In genomic region chr3:57661404-57661803, GRCh38 we compare ENCODE assay signal across 24 cellular contexts. TPM values are rescaled to one million over a fixed set of nuclear protein-coding genes. Genes with fewer than 3 reads are reported as not detected.
DNase-seq lines count a peak whose midpoint lies in the region; ATAC-seq, FAIRE-seq and TF ChIP-seq lines count a peak whose summit lies in the region.
"Had no signal": no experiment of that assay in that cellular context is flagged by ENCODE, and none has a peak within 500 bp of the region (broad histone marks: within the 10 kb centered on the region; RNA-seq: fewer than 3 reads in every experiment).

No MANE protein-coding gene starts in this region.

- no peak overlapping the region for H2BK5ac ChIP-seq in mesendoderm (ENCODE audit: low read length)

- no peak for TF ChIP-seq RAD21 in K562 (CRISPR knock-in tag; conservative IDR thresholded peaks at IDR 0.05 in 1 of 2, IDR thresholded peaks at IDR 0.05 in 1 of 2)

- H4K5ac ChIP-seq in mesendoderm (ENCODE audit: low read length): no peak overlapping the region

- no peaks in the 10 kb centered on the region for H3K27me3 ChIP-seq in Karpas-422 (ENCODE audit: low read length)
- H3K27me3 ChIP-seq in K562 (ENCODE audit: control insufficient read depth in 2 of 2, insufficient read depth in 2 of 2, low read length in 2 of 2): no peaks in the 10 kb centered on the region
- H3K27me3 ChIP-seq in neutrophil: no peaks in the 10 kb centered on the region
- no peaks in the 10 kb centered on the region for H3K27me3 ChIP-seq in mesendoderm (ENCODE audit: insufficient read depth, low read length, poor library complexity)
- H3K27me3 ChIP-seq in transverse colon: no peaks in the 10 kb centered on the region

- H3K79me1 ChIP-seq in mesendoderm (ENCODE audit: low read length): no peaks in the 10 kb centered on the region

- H3K56ac ChIP-seq in mesendoderm (ENCODE audit: low read length): no peak overlapping the region

- H3K9me3 ChIP-seq in Karpas-422 (ENCODE audit: low read length) (no peaks in the 10 kb centered on the region), K562 (replicated peaks; ENCODE audit: control insufficient read depth, insufficient read depth, low read depth, low read length) (no peaks in the 10 kb centered on the region), neutrophil (no peaks in the 10 kb centered on the region), transverse colon (no peaks in the 10 kb centered on the region)

- DNase-seq in activated T-cell treated with anti-CD3 and anti-CD28 coated beads, Interleukin-2, amount 50 U/mL, for 72 hours: no peak
- no peak for DNase-seq in activated T-cell treated with anti-CD3 and anti-CD28 coated beads, Interleukin-2, amount 50 U/mL, for 4 hours
- DNase-seq in Karpas-422: no peak
- no peak for DNase-seq in K562 (ENCODE audit: extremely low read depth in 1 of 4, low spot score in 3 of 4)
- no peak for DNase-seq in mesendoderm
- no peak for DNase-seq in transverse colon
- DNase-seq: GDM1; H7; KBM-7; NCI-H1105; NCI-H146; NCI-H2029; NCI-H226; NCI-H510A treated with DMSO at 0.1 percent for 48 hours; NCI-H774; NK-92 treated with Interleukin-12 subunit alpha and Interleukin-12 subunit beta, amount 100 ng/mL, for 24 hours; Right ventricle myocardium superior; SW 1271 had no signal

- no peaks in the 10 kb centered on the region for H3K27me3 Mint-ChIP-seq in activated T-cell treated with anti-CD3 and anti-CD28 coated beads, Interleukin-2, amount 50 U/mL, for 72 hours (ENCODE audit: low read depth)
- H3K27me3 Mint-ChIP-seq in activated T-cell treated with anti-CD3 and anti-CD28 coated beads, Interleukin-2, amount 50 U/mL, for 4 hours (ENCODE audit: low read depth): no peaks in the 10 kb centered on the region
- H3K27me3 Mint-ChIP-seq: B cell had no signal

- no peak overlapping the region for H3K18ac ChIP-seq in mesendoderm (ENCODE audit: low read length)

- H3K4ac ChIP-seq in mesendoderm (ENCODE audit: low read depth, low read length): no peak overlapping the region

- no peak for TF ChIP-seq POLR2A in K562 (conservative IDR thresholded peaks at IDR 0.05)
- no peak for TF ChIP-seq POLR2A in GM18505 (IDR thresholded peaks at IDR 0.05; ENCODE audit: borderline replicate concordance, extremely low read depth, insufficient read depth, insufficient read length)
- TF ChIP-seq POLR2A in transverse colon (IDR thresholded peaks at IDR 0.05): no peak

- H3K4me2 ChIP-seq in Karpas-422 (ENCODE audit: low read depth, low read length, poor library complexity, severe bottlenecking) (no peak overlapping the region), K562 (ENCODE audit: insufficient read depth, low read length) (no peak overlapping the region), mesendoderm (ENCODE audit: low read length) (no peak overlapping the region)

- no peaks in the 10 kb centered on the region for H3K4me1 Mint-ChIP-seq in activated T-cell treated with anti-CD3 and anti-CD28 coated beads, Interleukin-2, amount 50 U/mL, for 72 hours (ENCODE audit: low read depth)
- peaks cover 3% of the 10 kb centered on the region for H3K4me1 Mint-ChIP-seq in activated T-cell treated with anti-CD3 and anti-CD28 coated beads, Interleukin-2, amount 50 U/mL, for 4 hours (ENCODE audit: low read depth)
- H3K4me1 Mint-ChIP-seq: B cell had no signal

- POLR2A ChIA-PET in K562 (lab: Yijun Ruan, JAX): interaction anchor here (1.2 kb wide), 1 partner anchor 12 kb away, joined by 3 read pairs; no protein-coding TSS in a partner anchor

- no peak overlapping the region for H2BK120ac ChIP-seq in mesendoderm (ENCODE audit: low read depth, low read length)

- no peak overlapping the region for H4K8ac ChIP-seq in mesendoderm (ENCODE audit: low read depth, low read length)

- TF ChIP-seq EP300 in K562 (IDR thresholded peaks at IDR 0.05; ENCODE audit: low read length): no peak
- TF ChIP-seq EP300 in transverse colon (IDR thresholded peaks at IDR 0.05; ENCODE audit: low read depth): no peak

- peak overlapping the region; percentile 25; the same call in 1 of the 2 replicates for H3K27ac ChIP-seq in Karpas-422 (ENCODE audit: low read length)
- H3K27ac ChIP-seq in K562 (ENCODE audit: extremely low read depth, low read depth, low read length): no peak overlapping the region
- peak overlapping the region; percentile 16 for H3K27ac ChIP-seq in neutrophil
- H3K27ac ChIP-seq in mesendoderm (ENCODE audit: low read depth, low read length): no peak overlapping the region
- H3K27ac ChIP-seq in transverse colon: no peak overlapping the region
- H3K27ac ChIP-seq: 22Rv1 had no signal

- H4K20me1 ChIP-seq in Karpas-422 (ENCODE audit: insufficient read depth, low read depth, low read length) (no peaks in the 10 kb centered on the region), K562 (replicated peaks; ENCODE audit: control insufficient read depth, insufficient read depth, low read length) (no peaks in the 10 kb centered on the region)

- in situ Hi-C loops in K562 (cut with MboI): no loop called here
- in situ Hi-C loops in transverse colon (cut with MboI; ENCODE audit: low pct_ligation_motif_present in 1 of 4, low pct_unique_long_range_greater_than_20kb in 1 of 4, low sequenced_read_pairs in 3 of 4): loop anchor here in 1 of 4 donors (25.0 kb wide), 1 partner anchor 176 kb away; no protein-coding TSS in a partner anchor

- H3K27ac Mint-ChIP-seq in activated T-cell treated with anti-CD3 and anti-CD28 coated beads, Interleukin-2, amount 50 U/mL, for 72 hours: peak overlapping the region; percentile 60
- H3K27ac Mint-ChIP-seq: B cell had no signal

- H3K4me3 ChIP-seq in Karpas-422 (ENCODE audit: low read length) (no peak overlapping the region), K562 (no peak overlapping the region), neutrophil (ENCODE audit: low read depth in 1 of 2, low read length in 1 of 2) (no peak overlapping the region), mesendoderm (ENCODE audit: low read length) (no peak overlapping the region), transverse colon (no peak overlapping the region)

- H3K4me3 Mint-ChIP-seq in activated T-cell treated with anti-CD3 and anti-CD28 coated beads, Interleukin-2, amount 50 U/mL, for 72 hours: no peak overlapping the region
- no peak overlapping the region for H3K4me3 Mint-ChIP-seq in activated T-cell treated with anti-CD3 and anti-CD28 coated beads, Interleukin-2, amount 50 U/mL, for 4 hours
- H3K4me3 Mint-ChIP-seq: B cell, CD14-positive monocyte had no signal

- H2AK5ac ChIP-seq in mesendoderm (ENCODE audit: low read length): no peak overlapping the region

- H3K36me3 Mint-ChIP-seq in activated T-cell treated with anti-CD3 and anti-CD28 coated beads, Interleukin-2, amount 50 U/mL, for 72 hours (ENCODE audit: insufficient read depth in 2 of 2): peaks cover 2 to 3% of the 10 kb centered on the region in 2 donors
- peaks cover 14% of the 10 kb centered on the region for H3K36me3 Mint-ChIP-seq in activated T-cell treated with anti-CD3 and anti-CD28 coated beads, Interleukin-2, amount 50 U/mL, for 4 hours (ENCODE audit: insufficient read depth)

- TF ChIP-seq CTCF in K562 (IDR thresholded peaks at IDR 0.05 in 2 of 3, conservative IDR thresholded peaks at IDR 0.05 in 1 of 3; ENCODE audit: insufficient read depth in 2 of 3, low read depth in 1 of 3, low read length in 3 of 3) (no peak), neutrophil (IDR thresholded peaks at IDR 0.05) (no peak), transverse colon (IDR thresholded peaks at IDR 0.05) (no peak)

- no peaks in the 10 kb centered on the region for H3K9me1 ChIP-seq in K562 (ENCODE audit: control insufficient read depth, insufficient read depth, low read length)

- H3K23ac ChIP-seq in mesendoderm (ENCODE audit: low read length): no peak overlapping the region

- no peaks in the 10 kb centered on the region for H3K9me2 ChIP-seq in Karpas-422 (replicated peaks; ENCODE audit: insufficient read depth, low read length)

- H2AFZ ChIP-seq in Karpas-422 (ENCODE audit: low read length) (no peak overlapping the region), K562 (ENCODE audit: low read depth, low read length) (peak overlapping the region; percentile 45; the same call in 1 of the 2 replicates)

- no peaks in the 10 kb centered on the region for H3K4me1 ChIP-seq in Karpas-422 (ENCODE audit: low read length)
- H3K4me1 ChIP-seq in K562 (replicated peaks in 1 of 2; ENCODE audit: control insufficient read depth in 2 of 2, insufficient read depth in 2 of 2, low read length in 2 of 2): no peaks in the 10 kb centered on the region
- H3K4me1 ChIP-seq in neutrophil (ENCODE audit: control insufficient read depth in 1 of 2, insufficient read depth in 1 of 2, low read depth in 1 of 2, low read length in 1 of 2): no peaks in the 10 kb centered on the region
- no peaks in the 10 kb centered on the region for H3K4me1 ChIP-seq in mesendoderm (ENCODE audit: control insufficient read depth, low read depth, low read length)
- H3K4me1 ChIP-seq in transverse colon: peaks cover 0 to 6% (median 0%) of the 10 kb centered on the region in 4 donors

- H3K9ac ChIP-seq in Karpas-422 (ENCODE audit: low read length) (no peak overlapping the region), K562 (ENCODE audit: insufficient read depth in 1 of 2, low read depth in 2 of 2, low read length in 2 of 2) (no peak overlapping the region), mesendoderm (ENCODE audit: low read length) (no peak overlapping the region)

- no TSS peak for BruUV-seq in K562 (replicated peaks; lab: Mats Ljungman, UMichigan)

- FAIRE-seq in K562 (lab: Jason Lieb, UNC): no peak
- FAIRE-seq: GM19239 had no signal

- H3K36me3 ChIP-seq in Karpas-422 (ENCODE audit: insufficient read depth, low read length) (peaks cover 60% of the 10 kb centered on the region; the same call in 1 of the 2 replicates), K562 (ENCODE audit: control insufficient read depth, insufficient read depth, low read length) (peaks cover 24% of the 10 kb centered on the region; the same call in 2 of the 3 replicates), neutrophil (peaks cover 71% of the 10 kb centered on the region), mesendoderm (ENCODE audit: control insufficient read depth, insufficient read depth, low read length) (no peaks in the 10 kb centered on the region), transverse colon (peaks cover 0 to 46% (median 14%) of the 10 kb centered on the region in 4 donors)

- intact Hi-C loops in K562 (cut with micrococcal nuclease): no loop called here
- intact Hi-C loops in transverse colon (cut with DNase I; ENCODE audit: low total_unique reads): loop anchor here (10.0 kb wide), 1 partner anchor 93 kb away; the partner anchor contains the start of gene SLMAP

- H2BK15ac ChIP-seq in mesendoderm (replicated peaks; ENCODE audit: low read depth): no peak overlapping the region

- H3K79me2 ChIP-seq in Karpas-422 (ENCODE audit: low read length) (peaks cover 33% of the 10 kb centered on the region), K562 (ENCODE audit: control insufficient read depth, insufficient read depth, low read length) (no peaks in the 10 kb centered on the region), mesendoderm (ENCODE audit: control insufficient read depth, insufficient read depth, low read length) (no peaks in the 10 kb centered on the region)

- CTCF ChIA-PET in K562 (lab: Yijun Ruan, JAX; ENCODE audit: low intra/inter-chr PET ratio): no interaction called here

- no peaks in the 10 kb centered on the region for H3K9me3 Mint-ChIP-seq in activated T-cell treated with anti-CD3 and anti-CD28 coated beads, Interleukin-2, amount 50 U/mL, for 72 hours
- H3K9me3 Mint-ChIP-seq in activated T-cell treated with anti-CD3 and anti-CD28 coated beads, Interleukin-2, amount 50 U/mL, for 4 hours: no peaks in the 10 kb centered on the region
- H3K9me3 Mint-ChIP-seq: CD14-positive monocyte had no signal

- ATAC-seq in activated T-cell treated with anti-CD3 and anti-CD28 coated beads, Interleukin-2, amount 50 U/mL, for 72 hours (replicated peaks in 1 of 2): no peak
- no peak for ATAC-seq in activated T-cell treated with anti-CD3 and anti-CD28 coated beads, Interleukin-2, amount 50 U/mL, for 4 hours
- no peak for ATAC-seq in K562
- no peak for ATAC-seq in GM18505 (IDR thresholded peaks at IDR 0.05; ENCODE audit: unreplicated experiment)

RNA-seq across cellular contexts. Expression of gene DENND6A, which starts 31.5 kb away (rescaled TPM):
- 10 to 100 TPM; 19.1 to 22.5 TPM for total RNA-seq in activated T-cell treated with anti-CD3 and anti-CD28 coated beads, Interleukin-2, amount 50 U/mL, for 72 hours
- 10 to 100 TPM in 2 of 3 donors, 1 to 10 TPM in 1; 9.4 to 12.0 (median 11.9) TPM for total RNA-seq in activated T-cell treated with anti-CD3 and anti-CD28 coated beads, Interleukin-2, amount 50 U/mL, for 4 hours
- total RNA-seq in Karpas-422 (2014; rRNA removed; shearing (Covaris generic); ENCODE audit: low replicate concordance): 18.5 and 61.4 TPM in 2 replicates
- total RNA-seq in K562 (2011; cell fraction: chromatin; rRNA removed; ENCODE audit: low replicate concordance): 20.0 and 40.2 TPM in 2 replicates
- 6.7 and 7.8 TPM in 2 replicates for total RNA-seq in K562 (2011; cell fraction: nucleolus; rRNA removed)
- total RNA-seq in K562 (2011; cell fraction: nucleoplasm; rRNA removed): 14.8 and 16.4 TPM in 2 replicates
- total RNA-seq in K562 (2014; rRNA removed) (6.0 and 7.3 TPM in 2 replicates), K562 (2014; rRNA removed; fragmentation: Illumina TruSeq; extraction: Trizol) (10.3 and 12.8 TPM in 2 replicates), K562 (2015; rRNA removed; fragmentation: Illumina TruSeq; extraction: Trizol) (11.7 and 12.7 TPM in 2 replicates), K562 (2021) (10.0 and 10.9 TPM in 2 replicates), transverse colon (10 to 100 TPM in 3 of 4 donors, 1 to 10 TPM in 1; 9.4 to 29.7 (median 18.9) TPM)
- polyA plus RNA-seq in K562 (2011; rRNA removed) (10.0 and 15.5 TPM in 2 replicates), K562 (2014; fragmentation: Illumina TruSeq; extraction: Trizol) (7.1 TPM in 2 replicates), K562 (2014; fragmentation: Nextera tagmentation; extraction: Ambion mirVana) (1 to 10 TPM; 1.5 to 2.0 TPM), K562 (2014; rRNA removed) (4.4 and 5.2 TPM in 2 replicates)
- polyA plus RNA-seq in K562 (2011; cell fraction: cytosol; rRNA removed): 7.7 and 9.7 TPM in 2 replicates
- 6.4 and 10.3 TPM in 2 replicates for polyA plus RNA-seq in K562 (2011; cell fraction: nucleus; rRNA removed)
- 7.0 and 19.0 TPM in 2 replicates for polyA plus RNA-seq in K562 (2012)
- polyA minus RNA-seq in K562 (2011; rRNA and poly(A)+ RNA removed): 14.8 and 23.4 TPM in 2 replicates
- polyA minus RNA-seq in K562 (2011; cell fraction: cytosol; rRNA and poly(A)+ RNA removed): 6.7 and 10.7 TPM in 2 replicates
- 4.4 and 6.7 TPM in 2 replicates for polyA minus RNA-seq in K562 (2011; cell fraction: nucleus; rRNA and poly(A)+ RNA removed)
- polyA plus RNA-seq in mesendoderm (2013, experiment 1 of 2): 10.2 TPM
- 9.0 TPM for polyA plus RNA-seq in mesendoderm (2013, experiment 2 of 2)

Comparison
In these comparisons a context has a peak if more than half of its experiments do, and no peak if none do; other contexts are left out.
1. H3K27ac ChIP-seq: peak in Karpas-422 (single experiment) and neutrophil (single experiment); none in K562 (single experiment), mesendoderm (single experiment) and transverse colon (0 of 4).